In genomic region chr19:35264281-35265125, GRCh38 we compare ENCODE assay signal across 9 cellular contexts. TPM values are rescaled to one million over a fixed set of nuclear protein-coding genes. Genes with fewer than 3 reads are reported as not detected.
DNase-seq lines count a peak whose midpoint lies in the region; ATAC-seq, FAIRE-seq and TF ChIP-seq lines count a peak whose summit lies in the region.
"Had no signal": no experiment of that assay in that cellular context is flagged by ENCODE, and none has a peak within 500 bp of the region (broad histone marks: within the 10 kb centered on the region; RNA-seq: fewer than 3 reads in every experiment).

No MANE protein-coding gene starts in this region.

- no peak overlapping the region for H3K4me3 Mint-ChIP-seq in activated naive CD4-positive, alpha-beta T cell treated with anti-CD3 and anti-CD28 coated beads, Interleukin-2, amount 10 ng/mL, durations not matched to agents 7 days and 5 days
- H3K4me3 Mint-ChIP-seq in activated B cell treated with CpG ODN at 0.5 μM for 24 hours, result peak overlapping the region; percentile 8

- H3K4me1 ChIP-seq in kidney (ENCODE audit: control insufficient read depth in 1 of 2, insufficient read depth in 1 of 2, low read depth in 1 of 2, low read length in 2 of 2) (peaks cover 0 to 9% of the 10 kb centered on the region in 2 donors), upper lobe of right lung (peaks cover 30% of the 10 kb centered on the region)

- H3K27ac Mint-ChIP-seq in activated naive CD4-positive, alpha-beta T cell treated with anti-CD3 and anti-CD28 coated beads, Interleukin-2, amount 10 ng/mL, durations not matched to agents 7 days and 5 days, result peak overlapping the region; percentile 62
- peak overlapping the region; percentile 74 for H3K27ac Mint-ChIP-seq in activated B cell treated with CpG ODN at 0.5 μM for 24 hours

- H3K9me3 ChIP-seq in kidney (ENCODE audit: control insufficient read depth in 1 of 2, low read length in 2 of 2) (no peaks in the 10 kb centered on the region), upper lobe of right lung (no peaks in the 10 kb centered on the region)

- POLR2A ChIA-PET in activated B cell treated with CpG ODN at 0.5 μM for 24 hours (lab: Charles Lee), result interaction anchor here (0.6 to 3.5 kb wide), 21 partner anchors 9 to 482 kb away, joined by 3 to 17 read pairs (median 4); partner anchors contain the start of genes CD22, FFAR1 and HAMP

- peak overlapping the region in 1 of 2 donors; percentile 42 for H3K27ac ChIP-seq in kidney (ENCODE audit: low read depth in 2 of 2, low read length in 2 of 2)
- H3K27ac ChIP-seq in upper lobe of right lung, result no peak overlapping the region

- H3K36me3 Mint-ChIP-seq in activated naive CD4-positive, alpha-beta T cell treated with anti-CD3 and anti-CD28 coated beads, Interleukin-2, amount 10 ng/mL, durations not matched to agents 7 days and 5 days, result peaks cover 16% of the 10 kb centered on the region
- H3K36me3 Mint-ChIP-seq in activated B cell treated with CpG ODN at 0.5 μM for 24 hours (ENCODE audit: low read depth), result peaks cover 22% of the 10 kb centered on the region

- ATAC-seq in activated B cell treated with CpG ODN at 0.5 μM for 24 hours (ENCODE audit: low read depth) (no peak), upper lobe of right lung (no peak), HG03442 (IDR thresholded peaks at IDR 0.05; ENCODE audit: unreplicated experiment) (no peak)

- CTCF ChIA-PET in activated naive CD4-positive, alpha-beta T cell treated with anti-CD3 and anti-CD28 coated beads, Interleukin-2, amount 10 ng/mL, durations not matched to agents 7 days and 5 days (lab: Charles Lee), result interaction anchor here (1.0 to 1.4 kb wide), 2 partner anchors 11 to 14 kb away, joined by 3 read pairs; no protein-coding TSS in a partner anchor
- CTCF ChIA-PET in activated B cell treated with CpG ODN at 0.5 μM for 24 hours (lab: Charles Lee), result interaction anchor here (0.9 to 1.6 kb wide), 4 partner anchors 14 to 205 kb away, joined by 3 to 6 read pairs (median 4); partner anchors contain the start of gene FXYD5

- H3K36me3 ChIP-seq in kidney (ENCODE audit: control insufficient read depth in 1 of 2, insufficient read depth in 2 of 2, low read length in 2 of 2) (peaks cover 0 to 2% of the 10 kb centered on the region in 2 donors), upper lobe of right lung (no peaks in the 10 kb centered on the region)

- TF ChIP-seq CTCF in activated B cell treated with CpG ODN at 0.5 μM for 24 hours (IDR thresholded peaks at IDR 0.05) (no peak), kidney (IDR thresholded peaks at IDR 0.05; ENCODE audit: borderline replicate concordance, extremely low read depth, insufficient read depth) (no peak), upper lobe of right lung (IDR thresholded peaks at IDR 0.05) (no peak)

- H3K27me3 Mint-ChIP-seq in activated naive CD4-positive, alpha-beta T cell treated with anti-CD3 and anti-CD28 coated beads, Interleukin-2, amount 10 ng/mL, durations not matched to agents 7 days and 5 days, result no peaks in the 10 kb centered on the region
- H3K27me3 Mint-ChIP-seq in activated B cell treated with CpG ODN at 0.5 μM for 24 hours, result no peaks in the 10 kb centered on the region
- H3K27me3 Mint-ChIP-seq: stimulated activated naive B cell treated with anti-CD40 and anti-IgM and Interleukin-4, amounts not matched to agents 10 μg/mL and 1 μg/mL and 100 μg/mL, for 72 hours had no signal

- no peaks in the 10 kb centered on the region for H3K9me3 Mint-ChIP-seq in activated naive CD4-positive, alpha-beta T cell treated with anti-CD3 and anti-CD28 coated beads, Interleukin-2, amount 10 ng/mL, durations not matched to agents 7 days and 5 days
- no peaks in the 10 kb centered on the region for H3K9me3 Mint-ChIP-seq in activated B cell treated with CpG ODN at 0.5 μM for 24 hours
- H3K9me3 Mint-ChIP-seq: stimulated activated naive B cell treated with anti-CD40 and anti-IgM and Interleukin-4, amounts not matched to agents 10 μg/mL and 1 μg/mL and 100 μg/mL, for 72 hours had no signal

- no peak overlapping the region for H3K4me3 ChIP-seq in kidney (ENCODE audit: low read length in 2 of 2)
- no peak overlapping the region for H3K4me3 ChIP-seq in upper lobe of right lung

- H3K9ac ChIP-seq in kidney (ENCODE audit: low read length in 2 of 2), result peak overlapping the region in 1 of 2 donors; percentile 34

- FAIRE-seq in kidney (lab: Jason Lieb, UNC), result no peak

- DNase-seq in activated naive CD4-positive, alpha-beta T cell treated with anti-CD3 and anti-CD28 coated beads, Interleukin-2, amount 10 ng/mL, durations not matched to agents 7 days and 5 days, result peak; percentile 16
- no peak for DNase-seq in activated naive CD4-positive, alpha-beta T cell treated with Interleukin-2 at 50 U/mL for 16 hours
- DNase-seq in activated B cell treated with CpG ODN at 0.5 μM for 24 hours, result peak; percentile 15
- DNase-seq in kidney, result peak; percentile 46
- DNase-seq in upper lobe of right lung, result peak; percentile 46
- DNase-seq in NCI-H526 treated with DMSO at 0.1 percent for 48 hours (lab: John Stamatoyannopoulos, UW), result no peak
- DNase-seq in NCI-H1436 (lab: John Stamatoyannopoulos, UW), result no peak
- DNase-seq: stimulated activated naive B cell treated with anti-CD40 and anti-IgM and Interleukin-4, amounts not matched to agents 10 μg/mL and 1 μg/mL and 100 μg/mL, for 72 hours had no signal

- no peaks in the 10 kb centered on the region for H3K27me3 ChIP-seq in upper lobe of right lung

- intact Hi-C loops in activated B cell treated with CpG ODN at 0.5 μM for 24 hours (cut with micrococcal nuclease), result loop anchor here (5.0 kb wide), 1 partner anchor 197 kb away; no protein-coding TSS in a partner anchor
- intact Hi-C loops in kidney (cut with DNase I), result no loop called here
- intact Hi-C loops in upper lobe of right lung (cut with DNase I), result no loop called here

- H3K4me1 Mint-ChIP-seq in activated naive CD4-positive, alpha-beta T cell treated with anti-CD3 and anti-CD28 coated beads, Interleukin-2, amount 10 ng/mL, durations not matched to agents 7 days and 5 days, result peaks cover 27% of the 10 kb centered on the region
- H3K4me1 Mint-ChIP-seq in activated B cell treated with CpG ODN at 0.5 μM for 24 hours, result peaks cover 34% of the 10 kb centered on the region

RNA-seq across cellular contexts. Expression of gene USF2, which starts 4.3 kb away (rescaled TPM):
- total RNA-seq in activated B cell treated with CpG ODN at 0.5 μM for 24 hours (233 and 236 TPM in 2 replicates), kidney (118 TPM), upper lobe of right lung (152 TPM)
- 82.8 TPM for polyA plus RNA-seq in kidney (ENCODE audit: insufficient read depth, low read depth, low replicate concordance)

RNA-seq across cellular contexts. Expression of gene LSR, which starts 15.7 kb away (rescaled TPM):
- total RNA-seq in activated B cell treated with CpG ODN at 0.5 μM for 24 hours (16.4 and 18.0 TPM in 2 replicates), kidney (87.2 TPM), upper lobe of right lung (79.1 TPM)
- 37.9 TPM for polyA plus RNA-seq in kidney (ENCODE audit: insufficient read depth, low read depth, low replicate concordance)

RNA-seq across cellular contexts. Expression of gene HAMP, which starts 17.8 kb away (rescaled TPM):
- total RNA-seq in activated B cell treated with CpG ODN at 0.5 μM for 24 hours (1.3 and 2.2 TPM in 2 replicates), kidney (1.3 TPM), upper lobe of right lung (1.5 TPM)
- 1.1 TPM for polyA plus RNA-seq in kidney (ENCODE audit: insufficient read depth, low read depth, low replicate concordance)

RNA-seq across cellular contexts. Expression of gene MAG, which starts 27.5 kb away (rescaled TPM):
- 0.22 and 0.31 TPM in 2 replicates for total RNA-seq in activated B cell treated with CpG ODN at 0.5 μM for 24 hours
- total RNA-seq in kidney, result 1.1 TPM
- polyA plus RNA-seq in kidney (ENCODE audit: insufficient read depth, low read depth, low replicate concordance), result 0.41 TPM
- not detected for total RNA-seq in upper lobe of right lung

RNA-seq across cellular contexts. Expression of gene FAM187B, which starts 36.0 kb away (rescaled TPM):
- total RNA-seq in activated B cell treated with CpG ODN at 0.5 μM for 24 hours, result not detected in 2 replicates
- total RNA-seq in kidney, result not detected
- polyA plus RNA-seq in kidney (ENCODE audit: insufficient read depth, low read depth, low replicate concordance), result not detected
- total RNA-seq in upper lobe of right lung, result not detected

Comparison
In these comparisons a context has a peak if more than half of its experiments do, and no peak if none do; other contexts are left out.
1. DNase-seq: peak in activated naive CD4-positive, alpha-beta T cell treated with anti-CD3 and anti-CD28 coated beads, Interleukin-2, amount 10 ng/mL, durations not matched to agents 7 days and 5 days (single experiment), activated B cell treated with CpG ODN at 0.5 μM for 24 hours (single experiment), kidney (single experiment) and upper lobe of right lung (single experiment); none in activated naive CD4-positive, alpha-beta T cell treated with Interleukin-2 at 50 U/mL for 16 hours (single experiment), NCI-H526 treated with DMSO at 0.1 percent for 48 hours (single experiment) and NCI-H1436 (single experiment).